8 cellular contexts compared by ENCODE assay signal in the genomic region with DNA sequence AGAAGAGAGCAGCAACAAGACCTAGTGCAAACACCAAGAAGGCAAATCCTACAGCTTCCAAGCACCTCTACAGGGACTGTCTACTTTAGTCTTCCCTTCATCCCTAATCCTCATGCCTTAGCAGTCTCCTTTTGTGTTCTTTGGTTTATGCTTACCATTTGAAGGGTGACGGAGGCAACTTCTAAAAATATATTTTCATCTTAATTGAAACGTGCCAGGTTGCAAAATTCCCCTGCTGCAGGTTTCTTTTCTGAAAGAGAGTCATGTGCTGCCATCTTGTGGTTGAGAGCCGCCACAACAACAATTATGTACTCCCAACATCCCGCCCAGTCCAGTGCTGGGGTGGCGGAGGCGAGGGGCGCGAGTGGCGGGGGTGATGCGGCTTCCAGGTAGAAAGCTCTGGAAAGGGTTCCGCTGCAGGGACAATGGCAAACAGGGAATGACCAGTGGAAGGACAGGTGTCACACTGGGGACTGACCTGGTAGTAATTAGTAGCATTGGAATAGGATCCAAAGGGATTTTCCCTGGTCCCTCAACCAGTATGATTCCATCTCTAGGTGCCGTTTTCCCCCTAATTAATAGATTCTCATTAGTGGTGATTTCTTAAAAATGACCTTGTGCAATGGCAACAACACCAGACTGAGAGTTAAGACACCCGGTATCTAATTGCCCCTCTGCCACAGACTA.
DNase-seq lines count a peak whose midpoint lies in the region; ATAC-seq and TF ChIP-seq lines count a peak whose summit lies in the region.

No MANE protein-coding gene starts in this region.

- peaks cover 2% of the 10 kb centered on the region for H3K9me3 Mint-ChIP-seq in neural crest cell

- no peaks in the 10 kb centered on the region for H3K36me3 ChIP-seq in Peyer's patch

- no peak overlapping the region for H3K27ac Mint-ChIP-seq in neural crest cell (ENCODE audit: unreplicated experiment)

- H3K9me3 ChIP-seq in Peyer's patch, result no peaks in the 10 kb centered on the region

- no peaks in the 10 kb centered on the region for H3K27me3 Mint-ChIP-seq in neural crest cell (ENCODE audit: low read depth)

- H3K27me3 ChIP-seq in Peyer's patch, result no peaks in the 10 kb centered on the region

- H3K4me1 ChIP-seq in Peyer's patch, result no peaks in the 10 kb centered on the region

- peak; percentile 51 for ATAC-seq in stimulated activated naive CD8-positive, alpha-beta T cell treated with anti-CD3 and anti-CD28 coated beads, Interleukin-15, Interleukin-2, amounts not matched to agents 100 U/mL and 50 U/mL, for 24 hours
- no peak for ATAC-seq in GM18505 (IDR thresholded peaks at IDR 0.05; ENCODE audit: unreplicated experiment)

- H3K36me3 Mint-ChIP-seq in neural crest cell (ENCODE audit: low read depth), result peaks cover 3% of the 10 kb centered on the region

- DNase-seq in GDM1 (lab: John Stamatoyannopoulos, UW) (peak; percentile 30), KG1 (lab: John Stamatoyannopoulos, UW) (peak; percentile 61), Peyer's patch (peak; percentile 56 to 92 (median 71)), activated T-helper 1 cell treated with Interleukin-2 at 50 U/mL for 16 hours (ENCODE audit: low read depth) (peak; percentile 41), fibroblast of pulmonary artery (ENCODE audit: low read depth) (peak; percentile 72), neural crest cell (ENCODE audit: low read depth, low spot score) (peak; percentile 70)
- DNase-seq in stimulated activated naive CD8-positive, alpha-beta T cell treated with anti-CD3 and anti-CD28 coated beads, Interleukin-15, Interleukin-2, amounts not matched to agents 100 U/mL and 50 U/mL, for 24 hours, result peak; percentile 74

- peak; percentile 53 to 80 (median 72) for TF ChIP-seq CTCF in Peyer's patch (IDR thresholded peaks at IDR 0.05)
- peak; percentile 63 for TF ChIP-seq CTCF in fibroblast of pulmonary artery (IDR thresholded peaks at IDR 0.05; ENCODE audit: low read length, missing control alignments)
- TF ChIP-seq CTCF in neural crest cell (conservative IDR thresholded peaks at IDR 0.05), result peak; percentile 96

- H3K4me3 Mint-ChIP-seq in neural crest cell, result no peak overlapping the region

- H3K4me1 Mint-ChIP-seq in neural crest cell, result peaks cover 18% of the 10 kb centered on the region

- no peak overlapping the region for H3K27ac ChIP-seq in Peyer's patch

- H3K4me3 ChIP-seq in Peyer's patch (no peak overlapping the region), fibroblast of pulmonary artery (replicated peaks; ENCODE audit: low read depth, low read length) (no peak overlapping the region)

- TF ChIP-seq POLR2A in Peyer's patch (IDR thresholded peaks at IDR 0.05) (no peak), GM18505 (IDR thresholded peaks at IDR 0.05; ENCODE audit: borderline replicate concordance, extremely low read depth, insufficient read depth, insufficient read length) (no peak)
